24 cellular contexts compared by ENCODE assay signal in the genomic region with DNA sequence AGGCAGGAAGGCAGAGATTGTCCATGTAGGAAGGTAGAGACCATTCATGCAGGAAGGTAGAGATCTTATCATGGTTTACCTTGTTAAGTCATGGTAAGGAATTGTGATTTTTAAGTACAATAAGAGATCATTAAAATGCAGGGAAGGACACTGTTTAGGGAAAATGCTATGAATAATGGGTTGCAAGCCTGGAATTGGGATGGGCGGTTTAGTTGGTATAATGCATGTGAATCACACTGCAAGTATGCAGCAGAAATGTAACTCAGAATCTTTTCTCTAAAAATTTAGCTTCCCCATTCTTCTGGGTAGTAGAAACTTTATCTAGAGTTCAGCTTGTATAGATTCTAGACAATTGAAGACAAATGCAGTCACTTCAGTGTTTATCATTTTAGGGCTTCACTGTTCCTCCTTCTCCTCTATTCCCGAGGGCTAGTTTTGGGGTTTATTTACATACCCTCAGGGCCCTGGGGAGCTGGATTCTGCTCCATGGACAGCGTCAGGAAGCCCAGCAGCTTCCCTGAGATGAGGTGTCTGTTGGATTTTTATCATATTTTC.
DNase-seq lines count a peak whose midpoint lies in the region; ATAC-seq and TF ChIP-seq lines count a peak whose summit lies in the region.
"Had no signal": no experiment of that assay in that cellular context is flagged by ENCODE, and none has a peak within 500 bp of the region (broad histone marks: within the 10 kb centered on the region; RNA-seq: fewer than 3 reads in every experiment).

No MANE protein-coding gene starts in this region.

- H3K9me3 ChIP-seq in GM23248 (ENCODE audit: low read depth) (no peaks in the 10 kb centered on the region), adipocyte (ENCODE audit: control insufficient read depth, low read length) (no peaks in the 10 kb centered on the region)
- H3K9me3 ChIP-seq: sigmoid colon, suprapubic skin had no signal

- 0 out of 2 replicates have a peak overlapping the region, but pooled peaks have one; percentile 22 for H2AFZ ChIP-seq in GM23248

- WGBS in GM23248 (ENCODE audit: low coverage in 1 of 2, low lambda C conversion rate in 2 of 2, missing lambda C conversion rate in 2 of 2), 2 experiments, result 40% methylated on average over 3 of the region's 3 CpGs

- no peak overlapping the region for H3K4me2 ChIP-seq in GM23248 (ENCODE audit: unreplicated experiment)
- H3K4me2 ChIP-seq: KMS-11 had no signal

- H3K4me3 ChIP-seq in AG09309 (ENCODE audit: control insufficient read depth, low read depth, low read length), result no peak overlapping the region
- H3K4me3 ChIP-seq in GM23248, result no peak overlapping the region
- no peak overlapping the region for H3K4me3 ChIP-seq in adipocyte (ENCODE audit: low read length)
- no peak overlapping the region for H3K4me3 ChIP-seq in foreskin fibroblast (ENCODE audit: low read depth in 1 of 2, low read length in 2 of 2)
- H3K4me3 ChIP-seq: GM12878, sigmoid colon, suprapubic skin had no signal

- TF ChIP-seq CTCF in AG09309 (IDR thresholded peaks at IDR 0.05; ENCODE audit: control insufficient read depth, insufficient read depth, low read depth, low read length, missing control alignments) (no peak), foreskin fibroblast (IDR thresholded peaks at IDR 0.05; ENCODE audit: low read depth, low read length) (no peak), GM13977 (IDR thresholded peaks at IDR 0.05; ENCODE audit: extremely low read depth, insufficient read depth, missing control alignments) (no peak)

- H3K79me2 ChIP-seq in GM23248 (ENCODE audit: insufficient read depth), result no peaks in the 10 kb centered on the region

- H4K20me1 ChIP-seq in GM23248 (ENCODE audit: insufficient read depth), result no peaks in the 10 kb centered on the region

- no peaks in the 10 kb centered on the region for H3K9me2 ChIP-seq in GM23248 (ENCODE audit: insufficient read depth)

- peaks cover 6% of the 10 kb centered on the region; the same call in 1 of the 2 replicates for H3K4me1 ChIP-seq in GM23248 (ENCODE audit: insufficient read depth)
- H3K4me1 ChIP-seq in adipocyte (ENCODE audit: control insufficient read depth, insufficient read depth, low read length), result peaks cover 11% of the 10 kb centered on the region
- H3K4me1 ChIP-seq: sigmoid colon, suprapubic skin had no signal

- ATAC-seq in GM19023 (IDR thresholded peaks at IDR 0.05; ENCODE audit: unreplicated experiment), result no peak
- ATAC-seq: activated CD8-positive, alpha-beta T cell treated with anti-CD3 and anti-CD28 coated beads, Interleukin-2, amount 10 ng/mL, durations not matched to agents 7 days and 5 days; GM12878; stimulated activated naive B cell treated with anti-CD40 and anti-IgM and Interleukin-4, amounts not matched to agents 10 μg/mL and 1 μg/mL and 100 μg/mL, for 72 hours had no signal

- H3K36me3 ChIP-seq in GM23248 (ENCODE audit: low read depth) (no peaks in the 10 kb centered on the region), adipocyte (ENCODE audit: control insufficient read depth, insufficient read depth, low read length, severe bottlenecking) (no peaks in the 10 kb centered on the region)
- H3K36me3 ChIP-seq: sigmoid colon, suprapubic skin had no signal

- DNase-seq in AG09309 (ENCODE audit: low read depth) (peak; percentile 1), GM23248 (peak; percentile 62), adipocyte (ENCODE audit: low read depth) (peak; percentile 12), foreskin fibroblast (peak; percentile 4 to 29), mucosa of gallbladder (ENCODE audit: low spot score) (no peak), HPDE6-E6E7 (ENCODE audit: extremely low spot score) (no peak), GM13977 (ENCODE audit: low spot score) (no peak)
- DNase-seq: activated CD8-positive, alpha-beta T cell treated with anti-CD3 and anti-CD28 coated beads, Interleukin-2, amount 10 ng/mL, durations not matched to agents 7 days and 5 days; activated effector memory CD4-positive, alpha-beta T cell treated with anti-CD3 and anti-CD28 coated beads, Interleukin-2, amount 50 U/mL, for 16 hours; activated naive CD8-positive, alpha-beta T cell treated with anti-CD3 and anti-CD28 coated beads, Interleukin-2, amount 10 ng/mL, durations not matched to agents 7 days and 5 days; activated T-cell treated with anti-CD3 and anti-CD28 coated beads, Interleukin-2, amount 50 U/mL, for 1 hour; Calu3; DMS79 treated with DMSO at 0.1 percent for 48 hours; GOT3; NCI-H1436 treated with DMSO at 0.1 percent for 48 hours; NCI-H446 treated with DMSO at 0.1 percent for 48 hours; sigmoid colon; stimulated activated CD4-positive, alpha-beta T cell treated with anti-CD3 and anti-CD28 coated beads, Interleukin-4, amount 100 ng/mL, for 4 hours; stimulated activated naive B cell treated with anti-CD40 and anti-IgM and Interleukin-4, amounts not matched to agents 10 μg/mL and 1 μg/mL and 100 μg/mL, for 72 hours; T-helper 2 cell had no signal

- peaks cover 11% of the 10 kb centered on the region; the same call in 1 of the 2 replicates for H3K27me3 ChIP-seq in GM23248 (replicated peaks; ENCODE audit: insufficient read depth)
- H3K27me3 ChIP-seq in adipocyte (replicated peaks; ENCODE audit: control insufficient read depth, insufficient read depth, low read length), result peaks cover 26% of the 10 kb centered on the region
- H3K27me3 ChIP-seq: sigmoid colon, suprapubic skin had no signal

- H3F3A ChIP-seq in GM23248 (ENCODE audit: insufficient read depth), result no peaks in the 10 kb centered on the region

- H3K9ac ChIP-seq in GM23248, result no peak overlapping the region
- no peak overlapping the region for H3K9ac ChIP-seq in adipocyte (ENCODE audit: low read length)
- H3K9ac ChIP-seq: KMS-11 had no signal

- in situ Hi-C loops in GM23248 (cut with MboI) (no loop called here), GM13977 (cut with MboI; ENCODE audit: low pct_unique_long_range_greater_than_20kb, low sequenced_read_pairs, unreplicated experiment) (no loop called here)

- no peak overlapping the region for H3K27ac ChIP-seq in GM23248
- H3K27ac ChIP-seq: KMS-11, sigmoid colon, suprapubic skin had no signal

Comparison
In these comparisons a context has a peak if more than half of its experiments do, and no peak if none do; other contexts are left out.
1. DNase-seq: peak in AG09309 (single experiment), GM23248 (single experiment), adipocyte (single experiment) and foreskin fibroblast (2 of 2); none in mucosa of gallbladder (single experiment), HPDE6-E6E7 (single experiment) and GM13977 (single experiment).